In genomic region chr15:49239105-49239504, GRCh38 we compare ENCODE assay signal across 22 cellular contexts.
"Had no signal": no experiment of that assay in that cellular context is flagged by ENCODE, and none has a peak within 500 bp of the region (broad histone marks: within the 10 kb centered on the region; RNA-seq: fewer than 3 reads in every experiment).

No MANE protein-coding gene starts in this region.

- H3K4me3 ChIP-seq: cardiac muscle cell, coronary artery, lower lobe of right lung, prostate gland, thoracic aorta had no signal

- H3K27ac ChIP-seq: cardiac muscle cell, lower lobe of right lung, prostate gland, thoracic aorta had no signal

- H3K4me3 Mint-ChIP-seq: activated naive CD8-positive, alpha-beta T cell; activated T-cell treated with anti-CD3 and anti-CD28 coated beads, Interleukin-2, amount 50 U/mL, for 24 hours; natural killer cell had no signal

- H3K27me3 Mint-ChIP-seq: activated naive CD8-positive, alpha-beta T cell; activated T-cell treated with anti-CD3 and anti-CD28 coated beads, Interleukin-2, amount 50 U/mL, for 24 hours had no signal

- H3K27ac Mint-ChIP-seq: activated naive CD8-positive, alpha-beta T cell; activated T-cell treated with anti-CD3 and anti-CD28 coated beads, Interleukin-2, amount 50 U/mL, for 24 hours; natural killer cell had no signal

- ATAC-seq: activated CD4-positive, CD25-positive, alpha-beta regulatory T cell treated with anti-CD3 and anti-CD28 coated beads, Interleukin-2, amount 50 U/mL, for 24 hours; lower lobe of right lung; natural killer cell; sciatic nerve had no signal

- H3K9me3 ChIP-seq: lower lobe of right lung, prostate gland, thoracic aorta had no signal

- H3K9me3 Mint-ChIP-seq: activated T-cell treated with anti-CD3 and anti-CD28 coated beads, Interleukin-2, amount 50 U/mL, for 24 hours; natural killer cell had no signal

- H3K27me3 ChIP-seq: cardiac muscle cell had no signal

- H3K36me3 ChIP-seq: cardiac muscle cell, thoracic aorta had no signal

- FAIRE-seq: endothelial cell of umbilical vein, frontal cortex, kidney, TTC549 had no signal

- DNase-seq: activated CD4-positive, alpha-beta T cell treated with anti-CD3 and anti-CD28 coated beads, Interleukin-2, amount 50 U/mL, for 4 hours; activated gamma-delta T cell; activated T-cell treated with anti-CD3 and anti-CD28 coated beads, Interleukin-2, amount 50 U/mL, for 24 hours; effector CD4-positive, alpha-beta T cell; kidney; lower lobe of right lung; natural killer cell; nucleus accumbens; Right ventricle myocardium superior; stimulated activated CD4-positive, alpha-beta T cell treated with anti-CD3 and anti-CD28 coated beads, Interleukin-2, amount 100 ng/mL, for 48 hours; stimulated activated naive CD4-positive, alpha-beta T cell treated with Interleukin-2 at 50 U/mL for 16 hours; T-helper 2 cell had no signal
